20 cellular contexts compared by ENCODE assay signal in genomic region chr6:128188678-128189077, GRCh38.
DNase-seq lines count a peak whose midpoint lies in the region; ATAC-seq, FAIRE-seq and TF ChIP-seq lines count a peak whose summit lies in the region.
"Had no signal": no experiment of that assay in that cellular context is flagged by ENCODE, and none has a peak within 500 bp of the region (broad histone marks: within the 10 kb centered on the region; RNA-seq: fewer than 3 reads in every experiment).

No MANE protein-coding gene starts in this region.

- no peak overlapping the region for H2BK15ac ChIP-seq in H9 (ENCODE audit: low read depth, low read length)

- no peak overlapping the region for H3K14ac ChIP-seq in H9 (ENCODE audit: insufficient read depth, low read length)

- H3K36me3 Mint-ChIP-seq in H9 (ENCODE audit: insufficient read depth in 1 of 3, low read depth in 3 of 3) (peaks cover 0 to 4% (median 0%) of the 10 kb centered on the region in 3 experiments; a peak in 1 of 7 replicates), WTC11 (peaks cover 2% of the 10 kb centered on the region; the same call in 1 of the 2 replicates)
- H3K36me3 Mint-ChIP-seq: CD4-positive, CD25-positive, alpha-beta regulatory T cell; CD8-positive, alpha-beta memory T cell had no signal

- H3K4ac ChIP-seq in H9 (ENCODE audit: low read depth, low read length): no peak overlapping the region

- H3K9ac ChIP-seq in H9 (ENCODE audit: extremely low read depth, insufficient read length, low read length): no peak overlapping the region
- H3K9ac ChIP-seq: BLaER1, GM23248 had no signal

- no peak overlapping the region for H2BK120ac ChIP-seq in H9 (ENCODE audit: low read depth, low read length, poor library complexity, severe bottlenecking)

- no peaks in the 10 kb centered on the region for H3K79me2 ChIP-seq in H9 (ENCODE audit: insufficient read depth, low read length)

- H3K9me3 ChIP-seq in H9 (ENCODE audit: control insufficient read depth, low read depth, low read length): no peaks in the 10 kb centered on the region
- H3K9me3 ChIP-seq: BLaER1, HAP-1 had no signal

- POLR2A ChIA-PET in WTC11 (lab: Charles Lee): no interaction called here

- H3K27ac Mint-ChIP-seq in H9: peak overlapping the region in 2 of 3 experiments; percentile 15 to 28; a peak in 2 of 7 replicates
- H3K27ac Mint-ChIP-seq in WTC11: peak overlapping the region; percentile 16; the same call in 1 of the 2 replicates
- H3K27ac Mint-ChIP-seq: B cell; CD4-positive, CD25-positive, alpha-beta regulatory T cell; CD8-positive, alpha-beta memory T cell; HFFc6 had no signal

- H2BK5ac ChIP-seq in H9 (ENCODE audit: insufficient read length, low read length): no peak overlapping the region

- H3K56ac ChIP-seq in H9 (ENCODE audit: insufficient read length, low read depth, low read length): no peak overlapping the region

- H3K9me3 Mint-ChIP-seq in H9 (no peaks in the 10 kb centered on the region), WTC11 (no peaks in the 10 kb centered on the region)
- H3K9me3 Mint-ChIP-seq: CD4-positive, CD25-positive, alpha-beta regulatory T cell; CD8-positive, alpha-beta memory T cell; HFFc6 had no signal

- no peak overlapping the region for H4K5ac ChIP-seq in H9 (ENCODE audit: insufficient read length, low read depth, low read length)

- H3K4me1 Mint-ChIP-seq in H9 (peaks cover 0 to 3% of the 10 kb centered on the region in 2 experiments; a peak in 2 of 4 replicates), WTC11 (peaks cover 7% of the 10 kb centered on the region; the same call in 1 of the 2 replicates)
- H3K4me1 Mint-ChIP-seq: B cell; CD4-positive, CD25-positive, alpha-beta regulatory T cell; CD8-positive, alpha-beta memory T cell had no signal

- FAIRE-seq in GM18507 (lab: Jason Lieb, UNC): peak; percentile 12
- FAIRE-seq: GM12891, GM19239 had no signal

- no peak overlapping the region for H2BK12ac ChIP-seq in H9 (ENCODE audit: insufficient read length, low read depth, low read length)

- no peak for TF ChIP-seq CTCF in H9 (conservative IDR thresholded peaks at IDR 0.05)
- TF ChIP-seq CTCF in WTC11 (IDR thresholded peaks at IDR 0.05): no peak

- no peaks in the 10 kb centered on the region for H4K20me1 ChIP-seq in H9 (ENCODE audit: control insufficient read depth, insufficient read depth, insufficient read length)
- H4K20me1 ChIP-seq: BLaER1 had no signal

- H3K4me2 ChIP-seq in H9 (ENCODE audit: insufficient read depth, insufficient read length, low read length): no peak overlapping the region
- H3K4me2 ChIP-seq: BLaER1 had no signal

- H3K4me1 ChIP-seq in H9 (ENCODE audit: insufficient read depth, low read length): no peaks in the 10 kb centered on the region
- H3K4me1 ChIP-seq: BLaER1, HAP-1 had no signal

- WGBS in H9 (ENCODE audit: extremely low coverage, insufficient read length, low lambda C conversion rate): no CpG with 5 or more reads among the region's 2 CpGs

- H3T11ph ChIP-seq in H9 (ENCODE audit: low read length): no peak overlapping the region

- CTCF ChIA-PET in WTC11 (lab: Charles Lee): no interaction called here

- ATAC-seq in WTC11: peak; percentile 24; the same call in 1 of the 2 replicates
- ATAC-seq in HG03108 (IDR thresholded peaks at IDR 0.05; ENCODE audit: unreplicated experiment): no peak

- H4K91ac ChIP-seq in H9 (ENCODE audit: insufficient read length, low read depth, low read length): no peak overlapping the region

- H3K23me2 ChIP-seq in H9 (ENCODE audit: insufficient read length, low read depth, low read length, poor library complexity, severe bottlenecking): no peaks in the 10 kb centered on the region

- no peak overlapping the region for H2AK5ac ChIP-seq in H9 (ENCODE audit: insufficient read length, low read length)

- no peak overlapping the region for H3K27ac ChIP-seq in H9 (ENCODE audit: insufficient read length, low read depth, low read length)
- H3K27ac ChIP-seq: BLaER1, C4-2B, GM23248 had no signal

- H3K27me3 ChIP-seq in H9 (ENCODE audit: insufficient read depth, low read length): no peaks in the 10 kb centered on the region
- H3K27me3 ChIP-seq: BLaER1 had no signal

- no peak overlapping the region for H2BK20ac ChIP-seq in H9 (ENCODE audit: low read depth, low read length, poor library complexity, severe bottlenecking)

- no peaks in the 10 kb centered on the region for H3K79me1 ChIP-seq in H9 (ENCODE audit: insufficient read depth, low read depth, low read length, poor library complexity, severe bottlenecking)

- no peak overlapping the region for H3K18ac ChIP-seq in H9 (ENCODE audit: insufficient read length, low read depth, low read length)

- H3K27me3 Mint-ChIP-seq in H9 (ENCODE audit: low read depth): no peaks in the 10 kb centered on the region
- H3K27me3 Mint-ChIP-seq in WTC11 (ENCODE audit: low read depth): no peaks in the 10 kb centered on the region
- H3K27me3 Mint-ChIP-seq: B cell; CD4-positive, CD25-positive, alpha-beta regulatory T cell had no signal

- no peak overlapping the region for H4K8ac ChIP-seq in H9 (replicated peaks; ENCODE audit: insufficient read length, low read depth, low read length)

- no peak overlapping the region for H2AFZ ChIP-seq in H9 (ENCODE audit: low read length)
- H2AFZ ChIP-seq: GM23248 had no signal

- no peak overlapping the region for H3K23ac ChIP-seq in H9 (ENCODE audit: insufficient read length, low read depth, low read length)

- DNase-seq in GM18507 (ENCODE audit: extremely low spot score, insufficient read length, low read depth): no peak
- DNase-seq in H9: no peak
- DNase-seq in WTC11 (ENCODE audit: low spot score): no peak
- no peak for DNase-seq in NCI-H2029 treated with DMSO at 0.1 percent for 48 hours (lab: John Stamatoyannopoulos, UW)
- DNase-seq in activated naive CD4-positive, alpha-beta T cell treated with anti-CD3 and anti-CD28 coated beads, Interleukin-2, amount 50 U/mL, for 16 hours: no peak
- DNase-seq: Calu3; CD4-positive, CD25-positive, alpha-beta regulatory T cell; CD8-positive, alpha-beta memory T cell; DMS53; DMS79 treated with DMSO at 0.1 percent for 48 hours; GF-D8; GM23248; HFFc6 had no signal

- H3K4me3 Mint-ChIP-seq in H9 (no peak overlapping the region), WTC11 (no peak overlapping the region)
- H3K4me3 Mint-ChIP-seq: B cell; CD4-positive, CD25-positive, alpha-beta regulatory T cell; CD8-positive, alpha-beta memory T cell; HFFc6 had no signal

TF ChIP-seq in WTC11, 78 proteins besides CTCF, POLR2A, EP300 and RAD21:
- TF ChIP-seq ZNF425 (CRISPR knock-in tag; conservative IDR thresholded peaks at IDR 0.05): no peak
- TF ChIP-seq IRF1 (CRISPR knock-in tag; IDR thresholded peaks at IDR 0.05): no peak
- TF ChIP-seq SP1 (CRISPR knock-in tag; conservative IDR thresholded peaks at IDR 0.05): no peak
- TF ChIP-seq JUN (CRISPR knock-in tag; IDR thresholded peaks at IDR 0.05): no peak
- no peak for TF ChIP-seq CREM (CRISPR knock-in tag; IDR thresholded peaks at IDR 0.05)
- no peak for TF ChIP-seq GTF2I (CRISPR knock-in tag; conservative IDR thresholded peaks at IDR 0.05)
